ENCODE assay signal across 16 cellular contexts in genomic region chr1:17875171-17875881, GRCh38.
DNase-seq lines count a peak whose midpoint lies in the region; ATAC-seq and TF ChIP-seq lines count a peak whose summit lies in the region.
"Had no signal": no experiment of that assay in that cellular context is flagged by ENCODE, and none has a peak within 500 bp of the region (broad histone marks: within the 10 kb centered on the region; RNA-seq: fewer than 3 reads in every experiment).

No MANE protein-coding gene starts in this region.

- TF ChIP-seq CTCF in MCF 10A (IDR thresholded peaks at IDR 0.05; ENCODE audit: unreplicated experiment) (no peak), breast epithelium (IDR thresholded peaks at IDR 0.05) (no peak), foreskin keratinocyte (conservative IDR thresholded peaks at IDR 0.05) (no peak), uterus (IDR thresholded peaks at IDR 0.05) (no peak)

- CTCF ChIA-PET in MCF 10A (lab: Yijun Ruan, JAX): interaction anchor here (0.6 to 1.2 kb wide), 3 partner anchors 11 to 681 kb away, joined by 3 to 4 read pairs (median 3); no protein-coding TSS in a partner anchor

- TF ChIP-seq POLR2A in breast epithelium (IDR thresholded peaks at IDR 0.05) (no peak), uterus (IDR thresholded peaks at IDR 0.05) (no peak)

- H3K4me1 ChIP-seq in breast epithelium (no peaks in the 10 kb centered on the region), foreskin keratinocyte (peaks cover 30% of the 10 kb centered on the region), uterus (no peaks in the 10 kb centered on the region)
- H3K4me1 ChIP-seq: gastroesophageal sphincter had no signal

- no peak overlapping the region for H3K4me3 ChIP-seq in breast epithelium
- H3K4me3 ChIP-seq in uterus: no peak overlapping the region
- H3K4me3 ChIP-seq: gastroesophageal sphincter, K562 had no signal

- peak; percentile 19 for ATAC-seq in foreskin keratinocyte
- no peak for ATAC-seq in HG03571 (IDR thresholded peaks at IDR 0.05; ENCODE audit: unreplicated experiment)
- ATAC-seq: activated T-cell treated with anti-CD3 and anti-CD28 coated beads, Interleukin-2, amount 50 U/mL, for 4 hours; gastroesophageal sphincter; K562; left colon had no signal

- H3K27ac ChIP-seq in breast epithelium (no peak overlapping the region), foreskin keratinocyte (no peak overlapping the region), uterus (no peak overlapping the region)
- H3K27ac ChIP-seq: 22Rv1, gastroesophageal sphincter had no signal

- no peaks in the 10 kb centered on the region for H3K27me3 Mint-ChIP-seq in MCF 10A (ENCODE audit: insufficient read depth, unreplicated experiment)

- peak overlapping the region; percentile 90 for H3K27ac Mint-ChIP-seq in MCF 10A (ENCODE audit: low read depth, unreplicated experiment)
- H3K27ac Mint-ChIP-seq: naive B cell had no signal

- intact Hi-C loops in MCF 10A (cut with micrococcal nuclease): no loop called here
- intact Hi-C loops in breast epithelium (cut with DNase I; ENCODE audit: low total_unique reads): no loop called here
- intact Hi-C loops in uterus (cut with DNase I; ENCODE audit: low total_unique reads): no loop called here

- H3K36me3 Mint-ChIP-seq in MCF 10A (ENCODE audit: insufficient read depth, unreplicated experiment): no peaks in the 10 kb centered on the region

- H3K4me3 Mint-ChIP-seq in MCF 10A (ENCODE audit: unreplicated experiment): no peak overlapping the region
- H3K4me3 Mint-ChIP-seq: activated T-cell treated with anti-CD3 and anti-CD28 coated beads, Interleukin-2, amount 50 U/mL, for 4 hours; naive B cell had no signal

- H3K27me3 ChIP-seq in breast epithelium: no peaks in the 10 kb centered on the region
- H3K27me3 ChIP-seq in foreskin keratinocyte: no peaks in the 10 kb centered on the region
- H3K27me3 ChIP-seq in uterus: no peaks in the 10 kb centered on the region

- H3K4me1 Mint-ChIP-seq in MCF 10A (ENCODE audit: insufficient read depth, unreplicated experiment): peaks cover 54% of the 10 kb centered on the region
- H3K4me1 Mint-ChIP-seq: naive B cell had no signal

- H3K9me3 Mint-ChIP-seq in MCF 10A (ENCODE audit: unreplicated experiment): peaks cover 5% of the 10 kb centered on the region
- H3K9me3 Mint-ChIP-seq: activated T-cell treated with anti-CD3 and anti-CD28 coated beads, Interleukin-2, amount 50 U/mL, for 4 hours had no signal

- POLR2A ChIA-PET in MCF 10A (lab: Yijun Ruan, JAX): interaction anchor here (0.6 kb wide), 1 partner anchor 15 kb away, joined by 3 read pairs; no protein-coding TSS in a partner anchor

- BruUV-seq in MCF 10A (replicated peaks; lab: Mats Ljungman, UMichigan): no TSS peak

- H3K9me3 ChIP-seq in breast epithelium: no peaks in the 10 kb centered on the region
- no peaks in the 10 kb centered on the region for H3K9me3 ChIP-seq in uterus

- DNase-seq in MCF 10A (ENCODE audit: unreplicated experiment): no peak
- no peak for DNase-seq in breast epithelium (ENCODE audit: low spot score in 2 of 2)
- peak; percentile 29 for DNase-seq in T1000 (lab: John Stamatoyannopoulos, UW)
- peak in 1 of 2 donors; percentile 22 for DNase-seq in foreskin keratinocyte
- DNase-seq in stromal cell of bone marrow (ENCODE audit: low read depth): peak; percentile 78
- no peak for DNase-seq in uterus
- no peak for DNase-seq in LoVo (ENCODE audit: low spot score)
- DNase-seq: activated T-cell treated with anti-CD3 and anti-CD28 coated beads, Interleukin-2, amount 50 U/mL, for 4 hours; left colon; naive B cell; NCI-H1930; NK-92 treated with Interleukin-12 subunit alpha and Interleukin-12 subunit beta, amount 100 ng/mL, for 24 hours had no signal

- H3K36me3 ChIP-seq in breast epithelium: no peaks in the 10 kb centered on the region
- no peaks in the 10 kb centered on the region for H3K36me3 ChIP-seq in uterus
- H3K36me3 ChIP-seq: gastroesophageal sphincter had no signal

Comparison
In these comparisons a context has a peak if more than half of its experiments do, and no peak if none do; other contexts are left out.
1. DNase-seq: peak in T1000 (single experiment) and stromal cell of bone marrow (single experiment); none in MCF 10A (single experiment), breast epithelium (0 of 2), uterus (0 of 2) and LoVo (single experiment).